Comparison of ENCODE assay signal across 8 cellular contexts in genomic region chr1:6245086-6245868, GRCh38. TPM values are rescaled to one million over a fixed set of nuclear protein-coding genes. Genes with fewer than 3 reads are reported as not detected.
DNase-seq lines count a peak whose midpoint lies in the region; ATAC-seq and TF ChIP-seq lines count a peak whose summit lies in the region.

No MANE protein-coding gene starts in this region.

- CTCF ChIA-PET in BJ (lab: Yijun Ruan, JAX) = interaction anchor here (0.5 to 9.1 kb wide), 45 partner anchors 9 to 735 kb away, joined by 3 to 264 read pairs (median 5); partner anchors contain the start of genes ICMT, RNF207 and RPL22

- H3K4me3 ChIP-seq in BJ (ENCODE audit: low read depth, low read length) (peak overlapping the region; percentile 32), retinal pigment epithelial cell (ENCODE audit: low read length) (no peak overlapping the region)

- intact Hi-C loops in left ventricle myocardium superior (cut with micrococcal nuclease) = loop anchor here (10.0 kb wide), 1 partner anchor 100 kb away; no protein-coding TSS in a partner anchor

- ATAC-seq in GM19372 (IDR thresholded peaks at IDR 0.05; ENCODE audit: low read depth, unreplicated experiment) = peak; percentile 55
- peak; percentile 72 for ATAC-seq in activated naive CD8-positive, alpha-beta T cell treated with anti-CD3 and anti-CD28 coated beads, Interleukin-2, amount 50 U/mL, for 24 hours
- peak; percentile 80 for ATAC-seq in left ventricle myocardium superior
- no peak for ATAC-seq in GM18858 (IDR thresholded peaks at IDR 0.05; ENCODE audit: unreplicated experiment)

- POLR2A ChIA-PET in BJ (lab: Charles Lee) = no interaction called here

- TF ChIP-seq CTCF in BJ (IDR thresholded peaks at IDR 0.05; ENCODE audit: insufficient read depth, low read depth, low read length) = peak; percentile 79
- peak; percentile 81 for TF ChIP-seq CTCF in retinal pigment epithelial cell (conservative IDR thresholded peaks at IDR 0.05; ENCODE audit: low read depth, low read length)

- H3K27me3 Mint-ChIP-seq in activated naive CD8-positive, alpha-beta T cell treated with anti-CD3 and anti-CD28 coated beads, Interleukin-2, amount 50 U/mL, for 24 hours = peaks cover 69% of the 10 kb centered on the region

- H3K4me1 Mint-ChIP-seq in activated naive CD8-positive, alpha-beta T cell treated with anti-CD3 and anti-CD28 coated beads, Interleukin-2, amount 50 U/mL, for 24 hours = peaks cover 16% of the 10 kb centered on the region

- no peaks in the 10 kb centered on the region for H3K36me3 Mint-ChIP-seq in activated naive CD8-positive, alpha-beta T cell treated with anti-CD3 and anti-CD28 coated beads, Interleukin-2, amount 50 U/mL, for 24 hours (ENCODE audit: low read depth)

- no peaks in the 10 kb centered on the region for H3K9me3 Mint-ChIP-seq in activated naive CD8-positive, alpha-beta T cell treated with anti-CD3 and anti-CD28 coated beads, Interleukin-2, amount 50 U/mL, for 24 hours

- no peak overlapping the region for H3K27ac Mint-ChIP-seq in activated naive CD8-positive, alpha-beta T cell treated with anti-CD3 and anti-CD28 coated beads, Interleukin-2, amount 50 U/mL, for 24 hours

- H3K27me3 ChIP-seq in BJ (ENCODE audit: control insufficient read depth, insufficient read depth, low read length) = peaks cover 27% of the 10 kb centered on the region

- H3K36me3 ChIP-seq in BJ (ENCODE audit: control insufficient read depth, insufficient read depth, low read length) = no peaks in the 10 kb centered on the region

- H3K4me3 Mint-ChIP-seq in activated naive CD8-positive, alpha-beta T cell treated with anti-CD3 and anti-CD28 coated beads, Interleukin-2, amount 50 U/mL, for 24 hours = no peak overlapping the region

- DNase-seq in BJ (ENCODE audit: low read depth) (no peak), M059J (ENCODE audit: low read depth) (peak; percentile 73), SW480 (ENCODE audit: low spot score) (peak; percentile 74), left ventricle myocardium superior (peak; percentile 90), retinal pigment epithelial cell (ENCODE audit: low read depth) (no peak)
- peak; percentile 86 for DNase-seq in activated naive CD8-positive, alpha-beta T cell treated with anti-CD3 and anti-CD28 coated beads, Interleukin-2, amount 50 U/mL, for 24 hours

RNA-seq across cellular contexts. Expression of gene HES3, which starts 1.3 kb away (rescaled TPM):
- not detected in 2 replicates for polyA plus RNA-seq in BJ (2011; rRNA removed)
- not detected in 2 replicates for polyA minus RNA-seq in BJ (2011; rRNA and poly(A)+ RNA removed)
- not detected in 2 replicates for total RNA-seq in M059J (2014; rRNA removed; shearing (Covaris generic))
- total RNA-seq in left ventricle myocardium superior = not detected

RNA-seq across cellular contexts. Expression of gene ICMT, which starts 9.5 kb away (rescaled TPM):
- 86.2 and 91.5 TPM in 2 replicates for polyA plus RNA-seq in BJ (2011; rRNA removed)
- polyA minus RNA-seq in BJ (2011; rRNA and poly(A)+ RNA removed) = 43.6 and 59.2 TPM in 2 replicates
- total RNA-seq in M059J (2014; rRNA removed; shearing (Covaris generic)) = 99.6 and 153 TPM in 2 replicates
- 52.9 TPM for total RNA-seq in left ventricle myocardium superior

RNA-seq across cellular contexts. Expression of gene GPR153, which starts 15.6 kb away (rescaled TPM):
- polyA plus RNA-seq in BJ (2011; rRNA removed) = 6.3 and 9.0 TPM in 2 replicates
- 6.3 and 8.8 TPM in 2 replicates for polyA minus RNA-seq in BJ (2011; rRNA and poly(A)+ RNA removed)
- 3.5 and 9.1 TPM in 2 replicates for total RNA-seq in M059J (2014; rRNA removed; shearing (Covaris generic))
- total RNA-seq in left ventricle myocardium superior = 7.7 TPM

RNA-seq across cellular contexts. Expression of gene RNF207, which starts 39.4 kb away (rescaled TPM):
- polyA plus RNA-seq in BJ (2011; rRNA removed) = 12.0 and 17.9 TPM in 2 replicates
- 8.6 and 14.1 TPM in 2 replicates for polyA minus RNA-seq in BJ (2011; rRNA and poly(A)+ RNA removed)
- 0.91 and 3.9 TPM in 2 replicates for total RNA-seq in M059J (2014; rRNA removed; shearing (Covaris generic))
- 82.3 TPM for total RNA-seq in left ventricle myocardium superior

RNA-seq across cellular contexts. Expression of gene RPL22, which starts 45.9 kb away (rescaled TPM):
- 76.9 and 216 TPM in 2 replicates for polyA plus RNA-seq in BJ (2011; rRNA removed)
- 16.1 and 19.3 TPM in 2 replicates for polyA minus RNA-seq in BJ (2011; rRNA and poly(A)+ RNA removed)
- total RNA-seq in M059J (2014; rRNA removed; shearing (Covaris generic)) = 135 and 162 TPM in 2 replicates
- 248 TPM for total RNA-seq in left ventricle myocardium superior

Comparison
In these comparisons a context has a peak if more than half of its experiments do, and no peak if none do; other contexts are left out.
1. DNase-seq: peak in M059J (single experiment), SW480 (single experiment), activated naive CD8-positive, alpha-beta T cell treated with anti-CD3 and anti-CD28 coated beads, Interleukin-2, amount 50 U/mL, for 24 hours (single experiment) and left ventricle myocardium superior (single experiment); none in BJ (single experiment) and retinal pigment epithelial cell (single experiment).